ENCODE assay signal across 9 cellular contexts in the genomic region with DNA sequence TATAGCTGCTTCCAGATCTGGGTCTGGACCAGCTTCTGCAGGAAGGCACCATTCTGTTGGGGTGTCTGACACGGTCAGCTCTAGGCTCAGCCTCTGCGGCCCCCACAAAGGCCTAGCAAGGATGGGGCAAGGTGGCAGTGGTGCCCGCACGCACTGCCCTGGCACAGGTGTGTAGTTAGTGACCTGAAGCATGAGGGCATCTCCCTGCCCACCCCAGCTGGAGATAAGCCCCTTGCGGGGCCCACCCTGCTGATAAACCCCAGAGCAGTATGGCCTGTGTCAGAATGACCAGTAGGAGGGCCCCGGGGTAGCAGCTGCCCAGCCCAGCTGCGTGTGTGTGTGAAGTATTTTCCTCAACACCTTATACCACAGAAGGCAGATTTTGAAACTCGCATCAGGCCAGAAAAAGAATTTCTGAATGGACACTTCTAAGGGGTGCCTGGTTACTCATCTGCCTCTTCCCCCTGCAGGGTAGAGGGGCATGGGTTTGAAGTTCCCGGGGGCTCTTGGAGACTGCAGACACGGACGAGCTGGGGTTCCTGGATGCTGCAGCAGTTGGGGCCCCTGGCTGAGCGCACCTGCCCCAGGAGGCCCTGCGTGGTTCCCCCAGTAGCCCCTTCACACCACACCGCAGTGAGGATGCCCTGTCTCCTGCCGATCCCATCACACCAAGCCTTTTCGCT. TPM values are rescaled to one million over a fixed set of nuclear protein-coding genes. Genes with fewer than 3 reads are reported as not detected.
DNase-seq lines count a peak whose midpoint lies in the region; ATAC-seq and TF ChIP-seq lines count a peak whose summit lies in the region.
"Had no signal": no experiment of that assay in that cellular context is flagged by ENCODE, and none has a peak within 500 bp of the region (broad histone marks: within the 10 kb centered on the region; RNA-seq: fewer than 3 reads in every experiment).

No MANE protein-coding gene starts in this region.

- H3K4me1 Mint-ChIP-seq in activated naive CD4-positive, alpha-beta T cell treated with anti-CD3 and anti-CD28 coated beads, Interleukin-2, amount 10 ng/mL, durations not matched to agents 7 days and 5 days = peaks cover 53% of the 10 kb centered on the region
- H3K4me1 Mint-ChIP-seq in glutamatergic neuron (ENCODE audit: low read depth, unreplicated experiment) = peaks cover 7% of the 10 kb centered on the region
- peaks cover 45 to 61% of the 10 kb centered on the region in 2 donors for H3K4me1 Mint-ChIP-seq in stimulated activated naive B cell treated with anti-CD40 and anti-IgM and Interleukin-4, amounts not matched to agents 10 μg/mL and 1 μg/mL and 100 μg/mL, for 72 hours

- peak overlapping the region; percentile 13 for H3K4me3 Mint-ChIP-seq in activated naive CD4-positive, alpha-beta T cell treated with anti-CD3 and anti-CD28 coated beads, Interleukin-2, amount 10 ng/mL, durations not matched to agents 7 days and 5 days
- no peak overlapping the region for H3K4me3 Mint-ChIP-seq in glutamatergic neuron (ENCODE audit: unreplicated experiment)
- H3K4me3 Mint-ChIP-seq in stimulated activated naive B cell treated with anti-CD40 and anti-IgM and Interleukin-4, amounts not matched to agents 10 μg/mL and 1 μg/mL and 100 μg/mL, for 72 hours = peak overlapping the region; percentile 60 to 74

- H3K27ac Mint-ChIP-seq in activated naive CD4-positive, alpha-beta T cell treated with anti-CD3 and anti-CD28 coated beads, Interleukin-2, amount 10 ng/mL, durations not matched to agents 7 days and 5 days = peak overlapping the region; percentile 81
- peak overlapping the region; percentile 59 for H3K27ac Mint-ChIP-seq in glutamatergic neuron (ENCODE audit: unreplicated experiment)
- peak overlapping the region; percentile 90 for H3K27ac Mint-ChIP-seq in stimulated activated naive B cell treated with anti-CD40 and anti-IgM and Interleukin-4, amounts not matched to agents 10 μg/mL and 1 μg/mL and 100 μg/mL, for 72 hours

- intact Hi-C loops in lower leg skin (cut with DNase I; ENCODE audit: low total_unique reads) = no loop called here

- peaks cover 31% of the 10 kb centered on the region for H3K36me3 Mint-ChIP-seq in activated naive CD4-positive, alpha-beta T cell treated with anti-CD3 and anti-CD28 coated beads, Interleukin-2, amount 10 ng/mL, durations not matched to agents 7 days and 5 days
- H3K36me3 Mint-ChIP-seq in glutamatergic neuron (ENCODE audit: unreplicated experiment) = no peaks in the 10 kb centered on the region
- peaks cover 52 to 64% of the 10 kb centered on the region in 2 donors for H3K36me3 Mint-ChIP-seq in stimulated activated naive B cell treated with anti-CD40 and anti-IgM and Interleukin-4, amounts not matched to agents 10 μg/mL and 1 μg/mL and 100 μg/mL, for 72 hours

- 0 out of 2 replicates have a peak, but pooled peaks have one; percentile 4 for TF ChIP-seq CTCF in WERI-Rb-1 (IDR thresholded peaks at IDR 0.05; ENCODE audit: low read depth, low read length)
- no peak for TF ChIP-seq CTCF in glutamatergic neuron (IDR thresholded peaks at IDR 0.05; ENCODE audit: partially characterized antibody, unreplicated experiment)
- no peak for TF ChIP-seq CTCF in GM10266 (IDR thresholded peaks at IDR 0.05; ENCODE audit: control insufficient read depth, insufficient read depth, low read depth, missing control alignments)
- no peak for TF ChIP-seq CTCF in lower leg skin (IDR thresholded peaks at IDR 0.05)

- no peak for TF ChIP-seq POLR2A in lower leg skin (IDR thresholded peaks at IDR 0.05)

- no peak overlapping the region for H3K4me3 ChIP-seq in WERI-Rb-1 (ENCODE audit: low read depth, low read length)
- H3K4me3 ChIP-seq in lower leg skin (ENCODE audit: low read depth, poor library complexity, severe bottlenecking) = no peak overlapping the region

- H3K9me3 Mint-ChIP-seq in activated naive CD4-positive, alpha-beta T cell treated with anti-CD3 and anti-CD28 coated beads, Interleukin-2, amount 10 ng/mL, durations not matched to agents 7 days and 5 days = no peaks in the 10 kb centered on the region
- peaks cover 14% of the 10 kb centered on the region for H3K9me3 Mint-ChIP-seq in glutamatergic neuron (ENCODE audit: unreplicated experiment)
- H3K9me3 Mint-ChIP-seq in stimulated activated naive B cell treated with anti-CD40 and anti-IgM and Interleukin-4, amounts not matched to agents 10 μg/mL and 1 μg/mL and 100 μg/mL, for 72 hours = no peaks in the 10 kb centered on the region

- CTCF ChIA-PET in activated naive CD4-positive, alpha-beta T cell treated with anti-CD3 and anti-CD28 coated beads, Interleukin-2, amount 10 ng/mL, durations not matched to agents 7 days and 5 days (lab: Charles Lee) = interaction anchor here (1.2 kb wide), 1 partner anchor 153 kb away, joined by 3 read pairs; no protein-coding TSS in a partner anchor

- H3K27me3 Mint-ChIP-seq in activated naive CD4-positive, alpha-beta T cell treated with anti-CD3 and anti-CD28 coated beads, Interleukin-2, amount 10 ng/mL, durations not matched to agents 7 days and 5 days = no peaks in the 10 kb centered on the region
- peaks cover 10% of the 10 kb centered on the region for H3K27me3 Mint-ChIP-seq in glutamatergic neuron (ENCODE audit: unreplicated experiment)
- no peaks in the 10 kb centered on the region for H3K27me3 Mint-ChIP-seq in stimulated activated naive B cell treated with anti-CD40 and anti-IgM and Interleukin-4, amounts not matched to agents 10 μg/mL and 1 μg/mL and 100 μg/mL, for 72 hours

- H3K36me3 ChIP-seq in WERI-Rb-1 = peaks cover 56% of the 10 kb centered on the region

- DNase-seq in activated naive CD4-positive, alpha-beta T cell treated with anti-CD3 and anti-CD28 coated beads, Interleukin-2, amount 10 ng/mL, durations not matched to agents 7 days and 5 days = no peak
- DNase-seq in activated naive CD4-positive, alpha-beta T cell treated with Interleukin-2 at 50 U/mL for 16 hours = no peak
- no peak for DNase-seq in WERI-Rb-1
- no peak for DNase-seq in glutamatergic neuron
- no peak for DNase-seq in stimulated activated naive B cell treated with anti-CD40 and anti-IgM and Interleukin-4, amounts not matched to agents 10 μg/mL and 1 μg/mL and 100 μg/mL, for 72 hours
- DNase-seq in GM10266 (ENCODE audit: extremely low spot score) = no peak
- no peak for DNase-seq in lower leg skin (ENCODE audit: low spot score in 2 of 2)

- H3K27me3 ChIP-seq in WERI-Rb-1 (ENCODE audit: insufficient read depth, low read depth, severe bottlenecking) = no peaks in the 10 kb centered on the region

- H3K27ac ChIP-seq in WERI-Rb-1 = peak overlapping the region; percentile 42

- no peak for ATAC-seq in stimulated activated naive B cell treated with anti-CD40 and anti-IgM and Interleukin-4, amounts not matched to agents 10 μg/mL and 1 μg/mL and 100 μg/mL, for 72 hours (replicated peaks)
- ATAC-seq in GM21526 (IDR thresholded peaks at IDR 0.05; ENCODE audit: low FRiP score, unreplicated experiment) = no peak

- no peaks in the 10 kb centered on the region for H3K9me3 ChIP-seq in WERI-Rb-1 (ENCODE audit: severe bottlenecking)

- 68 to 78% methylated on average over 9 to 16 of the region's 16 CpGs for WGBS in lower leg skin, 2 donors

RNA-seq across cellular contexts. Expression of a gene that starts 4.6 kb away (rescaled TPM):
- 432 TPM for total RNA-seq in glutamatergic neuron (ENCODE audit: unreplicated experiment)
- 100 to 1,000 TPM; 144 to 280 (median 201) TPM for total RNA-seq in lower leg skin

RNA-seq across cellular contexts. Expression of a gene that starts 6.2 kb away (rescaled TPM):
- total RNA-seq in glutamatergic neuron (ENCODE audit: unreplicated experiment) = 259 TPM
- 100 to 1,000 TPM; 685 to 999 (median 839) TPM for total RNA-seq in lower leg skin

RNA-seq across cellular contexts. Expression of a gene that starts 24.8 kb away (rescaled TPM):
- total RNA-seq in glutamatergic neuron (ENCODE audit: unreplicated experiment) (80.6 TPM), lower leg skin (100 to 1,000 TPM in 1 of 4 donors, 10 to 100 TPM in 3; 69.4 to 116 (median 79.7) TPM)

RNA-seq across cellular contexts. Expression of a gene that starts 24.9 kb away (rescaled TPM):
- 118 TPM for total RNA-seq in glutamatergic neuron (ENCODE audit: unreplicated experiment)
- total RNA-seq in lower leg skin = 100 to 1,000 TPM in 2 of 4 donors, 10 to 100 TPM in 2; 92.3 to 152 (median 107) TPM

RNA-seq across cellular contexts. Expression of a gene that starts 31.7 kb away (rescaled TPM):
- total RNA-seq in glutamatergic neuron (ENCODE audit: unreplicated experiment) = 0.81 TPM
- under 1 TPM in 1 of 4 donors, not detected in 3; 0.36 TPM for total RNA-seq in lower leg skin
- total RNA-seq: Daoy had no signal
